Comparison of ENCODE assay signal across 1 cellular context in the genomic region with DNA sequence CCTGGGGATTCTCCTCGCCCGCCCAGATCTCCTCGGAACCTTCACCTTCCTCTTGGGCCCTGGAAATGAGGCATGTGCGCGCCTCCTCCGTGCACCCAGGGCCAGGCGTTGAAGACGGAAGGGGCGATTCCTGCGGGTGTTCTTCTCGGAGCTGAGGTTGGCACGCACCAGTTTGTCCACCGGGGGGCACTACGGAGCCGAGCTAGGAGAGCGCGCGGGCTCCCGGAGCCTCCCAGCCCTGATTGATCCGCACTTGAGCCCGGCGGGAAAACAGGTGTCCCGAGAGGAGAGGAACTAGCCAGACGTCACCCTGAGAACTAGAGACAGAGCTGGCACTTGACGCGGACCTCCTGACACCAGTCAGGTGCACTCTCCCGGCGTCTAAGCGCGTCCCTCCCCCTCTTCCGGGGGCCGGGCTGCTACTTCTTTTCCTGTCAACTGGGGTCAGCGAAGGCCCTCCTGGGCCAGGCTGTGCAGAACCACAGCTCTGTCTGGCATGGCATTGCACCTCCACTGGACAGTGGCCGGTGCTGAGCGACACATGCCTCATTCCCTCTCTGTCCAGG.
TF ChIP-seq lines count a peak whose summit lies in the region.

No MANE protein-coding gene starts in this region.

TF ChIP-seq in HepG2, 621 proteins besides CTCF, POLR2A, EP300 and RAD21 (continued from another document and continues in another):
- TF ChIP-seq, protein P1, sequence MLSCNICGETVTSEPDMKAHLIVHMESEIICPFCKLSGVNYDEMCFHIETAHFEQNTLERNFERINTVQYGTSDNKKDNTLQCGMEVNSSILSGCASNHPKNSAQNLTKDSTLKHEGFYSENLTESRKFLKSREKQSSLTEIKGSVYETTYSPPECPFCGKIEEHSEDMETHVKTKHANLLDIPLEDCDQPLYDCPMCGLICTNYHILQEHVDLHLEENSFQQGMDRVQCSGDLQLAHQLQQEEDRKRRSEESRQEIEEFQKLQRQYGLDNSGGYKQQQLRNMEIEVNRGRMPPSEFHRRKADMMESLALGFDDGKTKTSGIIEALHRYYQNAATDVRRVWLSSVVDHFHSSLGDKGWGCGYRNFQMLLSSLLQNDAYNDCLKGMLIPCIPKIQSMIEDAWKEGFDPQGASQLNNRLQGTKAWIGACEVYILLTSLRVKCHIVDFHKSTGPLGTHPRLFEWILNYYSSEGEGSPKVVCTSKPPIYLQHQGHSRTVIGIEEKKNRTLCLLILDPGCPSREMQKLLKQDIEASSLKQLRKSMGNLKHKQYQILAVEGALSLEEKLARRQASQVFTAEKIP (CRISPR knock-in tag; IDR thresholded peaks at IDR 0.05; ENCODE audit: borderline replicate concordance) = no peak
- TF ChIP-seq NR2F1 (CRISPR knock-in tag; IDR thresholded peaks at IDR 0.05) (peak in 1 of 2 experiments; percentile 17; a peak in 1 of 4 replicates), ZNF430 (CRISPR knock-in tag; IDR thresholded peaks at IDR 0.05) (no peak), ZNF749 (CRISPR knock-in tag; IDR thresholded peaks at IDR 0.05; ENCODE audit: borderline replicate concordance) (no peak), FLYWCH1 (CRISPR knock-in tag; IDR thresholded peaks at IDR 0.05) (no peak), BORCS8-MEF2B (CRISPR knock-in tag; IDR thresholded peaks at IDR 0.05) (no peak), ZNF431 (CRISPR knock-in tag; IDR thresholded peaks at IDR 0.05; ENCODE audit: borderline replicate concordance, low read depth) (no peak), KMT2A (CRISPR knock-in tag; IDR thresholded peaks at IDR 0.05) (no peak), ZFP37 (CRISPR knock-in tag; IDR thresholded peaks at IDR 0.05; ENCODE audit: borderline replicate concordance) (0 out of 2 replicates have a peak, but pooled peaks have one; percentile 25), NONO (IDR thresholded peaks at IDR 0.05) (no peak), NONO (CRISPR knock-in tag; conservative IDR thresholded peaks at IDR 0.05) (no peak), ONECUT2 (CRISPR knock-in tag; IDR thresholded peaks at IDR 0.05) (no peak), ZC3H13 (CRISPR knock-in tag; IDR thresholded peaks at IDR 0.05) (no peak), ZNF775 (CRISPR knock-in tag; IDR thresholded peaks at IDR 0.05; ENCODE audit: borderline replicate concordance) (no peak), ZNF724P (CRISPR knock-in tag; IDR thresholded peaks at IDR 0.05; ENCODE audit: borderline replicate concordance) (no peak), ZNF766 (CRISPR knock-in tag; IDR thresholded peaks at IDR 0.05; ENCODE audit: borderline replicate concordance) (no peak), ZNF274 (CRISPR knock-in tag; IDR thresholded peaks at IDR 0.05) (peak; percentile 76; the same call in 1 of the 2 replicates), HOXA7 (CRISPR knock-in tag; IDR thresholded peaks at IDR 0.05) (no peak), ZSCAN25 (CRISPR knock-in tag; IDR thresholded peaks at IDR 0.05) (peak; percentile 69), ZMAT3 (CRISPR knock-in tag; conservative IDR thresholded peaks at IDR 0.05) (no peak), NFIB (CRISPR knock-in tag; IDR thresholded peaks at IDR 0.05; ENCODE audit: borderline replicate concordance) (no peak), GABPB1 (CRISPR knock-in tag; IDR thresholded peaks at IDR 0.05) (peak; percentile 67), ZNF547 (CRISPR knock-in tag; IDR thresholded peaks at IDR 0.05) (peak; percentile 70), ZC3H4 (CRISPR knock-in tag; IDR thresholded peaks at IDR 0.05; ENCODE audit: borderline replicate concordance) (no peak), PRPF4 (IDR thresholded peaks at IDR 0.05; ENCODE audit: low read depth, low read length, poor library complexity, severe bottlenecking) (no peak), NFATC3 (CRISPR knock-in tag; IDR thresholded peaks at IDR 0.05) (0 out of 2 replicates have a peak, but pooled peaks have one; percentile 48), ZNF383 (CRISPR knock-in tag; IDR thresholded peaks at IDR 0.05; ENCODE audit: borderline replicate concordance) (no peak), POLR2AphosphoS5 (IDR thresholded peaks at IDR 0.05; ENCODE audit: low read depth, low read length) (no peak), SKI (IDR thresholded peaks at IDR 0.05; ENCODE audit: partially characterized antibody) (no peak), ZFP82 (CRISPR knock-in tag; IDR thresholded peaks at IDR 0.05; ENCODE audit: borderline replicate concordance) (no peak), RFX3 (CRISPR knock-in tag; IDR thresholded peaks at IDR 0.05) (no peak), TOE1 (CRISPR knock-in tag; IDR thresholded peaks at IDR 0.05) (no peak), ZZZ3 (CRISPR knock-in tag; IDR thresholded peaks at IDR 0.05; ENCODE audit: borderline replicate concordance) (no peak), KLF9 (CRISPR knock-in tag; IDR thresholded peaks at IDR 0.05; ENCODE audit: low read depth) (no peak), ZBTB21 (CRISPR knock-in tag; IDR thresholded peaks at IDR 0.05) (no peak), ZNF598 (CRISPR knock-in tag; IDR thresholded peaks at IDR 0.05; ENCODE audit: borderline replicate concordance) (peak; percentile 69; the same call in 1 of the 2 replicates), RCOR2 (CRISPR knock-in tag; IDR thresholded peaks at IDR 0.05) (no peak), ZNF562 (CRISPR knock-in tag; IDR thresholded peaks at IDR 0.05; ENCODE audit: borderline replicate concordance) (no peak), ZNF615 (CRISPR knock-in tag; IDR thresholded peaks at IDR 0.05; ENCODE audit: borderline replicate concordance) (no peak), ARNT (IDR thresholded peaks at IDR 0.05) (no peak), PAF1 (CRISPR knock-in tag; IDR thresholded peaks at IDR 0.05) (no peak), ZNF709 (CRISPR knock-in tag; IDR thresholded peaks at IDR 0.05) (peak; percentile 81; the same call in 1 of the 2 replicates)
- TF ChIP-seq, protein P2, sequence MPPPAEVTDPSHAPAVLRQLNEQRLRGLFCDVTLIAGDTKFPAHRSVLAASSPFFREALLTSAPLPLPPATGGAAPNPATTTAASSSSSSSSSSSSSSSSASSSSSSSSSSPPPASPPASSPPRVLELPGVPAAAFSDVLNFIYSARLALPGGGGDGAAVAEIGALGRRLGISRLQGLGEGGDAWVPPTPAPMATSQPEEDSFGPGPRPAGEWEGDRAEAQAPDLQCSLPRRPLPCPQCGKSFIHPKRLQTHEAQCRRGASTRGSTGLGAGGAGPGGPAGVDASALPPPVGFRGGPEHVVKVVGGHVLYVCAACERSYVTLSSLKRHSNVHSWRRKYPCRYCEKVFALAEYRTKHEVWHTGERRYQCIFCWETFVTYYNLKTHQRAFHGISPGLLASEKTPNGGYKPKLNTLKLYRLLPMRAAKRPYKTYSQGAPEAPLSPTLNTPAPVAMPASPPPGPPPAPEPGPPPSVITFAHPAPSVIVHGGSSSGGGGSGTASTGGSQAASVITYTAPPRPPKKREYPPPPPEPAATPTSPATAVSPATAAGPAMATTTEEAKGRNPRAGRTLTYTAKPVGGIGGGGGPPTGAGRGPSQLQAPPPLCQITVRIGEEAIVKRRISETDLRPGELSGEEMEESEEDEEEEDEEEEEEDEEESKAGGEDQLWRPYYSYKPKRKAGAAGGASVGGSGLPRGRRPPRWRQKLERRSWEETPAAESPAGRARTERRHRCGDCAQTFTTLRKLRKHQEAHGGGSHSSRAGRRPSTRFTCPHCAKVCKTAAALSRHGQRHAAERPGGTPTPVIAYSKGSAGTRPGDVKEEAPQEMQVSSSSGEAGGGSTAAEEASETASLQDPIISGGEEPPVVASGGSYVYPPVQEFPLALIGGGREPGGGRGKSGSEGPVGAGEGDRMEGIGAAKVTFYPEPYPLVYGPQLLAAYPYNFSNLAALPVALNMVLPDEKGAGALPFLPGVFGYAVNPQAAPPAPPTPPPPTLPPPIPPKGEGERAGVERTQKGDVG (CRISPR knock-in tag; IDR thresholded peaks at IDR 0.05; ENCODE audit: borderline replicate concordance) = peak; percentile 45; the same call in 1 of the 2 replicates
- TF ChIP-seq, protein P3, sequence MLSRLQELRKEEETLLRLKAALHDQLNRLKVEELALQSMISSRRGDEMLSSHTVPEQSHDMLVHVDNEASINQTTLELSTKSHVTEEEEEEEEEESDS (CRISPR knock-in tag; IDR thresholded peaks at IDR 0.05; ENCODE audit: borderline replicate concordance) = no peak
- TF ChIP-seq, protein P4, sequence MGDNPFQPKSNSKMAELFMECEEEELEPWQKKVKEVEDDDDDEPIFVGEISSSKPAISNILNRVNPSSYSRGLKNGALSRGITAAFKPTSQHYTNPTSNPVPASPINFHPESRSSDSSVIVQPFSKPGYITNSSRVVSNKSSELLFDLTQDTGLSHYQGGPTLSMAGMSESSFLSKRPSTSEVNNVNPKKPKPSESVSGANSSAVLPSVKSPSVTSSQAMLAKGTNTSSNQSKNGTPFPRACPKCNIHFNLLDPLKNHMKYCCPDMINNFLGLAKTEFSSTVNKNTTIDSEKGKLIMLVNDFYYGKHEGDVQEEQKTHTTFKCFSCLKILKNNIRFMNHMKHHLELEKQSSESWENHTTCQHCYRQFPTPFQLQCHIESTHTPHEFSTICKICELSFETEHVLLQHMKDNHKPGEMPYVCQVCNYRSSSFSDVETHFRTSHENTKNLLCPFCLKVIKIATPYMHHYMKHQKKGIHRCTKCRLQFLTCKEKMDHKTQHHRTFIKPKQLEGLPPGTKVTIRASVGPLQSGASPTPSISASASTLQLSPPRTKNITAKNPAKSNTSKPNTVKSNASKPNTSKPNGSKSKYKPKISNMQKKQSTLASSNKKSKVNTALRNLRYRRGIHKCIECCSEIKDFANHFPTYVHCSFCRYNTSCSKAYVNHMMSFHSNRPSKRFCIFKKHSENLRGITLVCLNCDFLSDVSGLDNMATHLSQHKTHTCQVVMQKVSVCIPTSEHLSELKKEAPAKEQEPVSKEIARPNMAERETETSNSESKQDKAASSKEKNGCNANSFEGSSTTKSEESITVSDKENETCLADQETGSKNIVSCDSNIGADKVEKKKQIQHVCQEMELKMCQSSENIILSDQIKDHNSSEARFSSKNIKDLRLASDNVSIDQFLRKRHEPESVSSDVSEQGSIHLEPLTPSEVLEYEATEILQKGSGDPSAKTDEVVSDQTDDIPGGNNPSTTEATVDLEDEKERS (CRISPR knock-in tag; IDR thresholded peaks at IDR 0.05) = no peak
- TF ChIP-seq, protein P5, sequence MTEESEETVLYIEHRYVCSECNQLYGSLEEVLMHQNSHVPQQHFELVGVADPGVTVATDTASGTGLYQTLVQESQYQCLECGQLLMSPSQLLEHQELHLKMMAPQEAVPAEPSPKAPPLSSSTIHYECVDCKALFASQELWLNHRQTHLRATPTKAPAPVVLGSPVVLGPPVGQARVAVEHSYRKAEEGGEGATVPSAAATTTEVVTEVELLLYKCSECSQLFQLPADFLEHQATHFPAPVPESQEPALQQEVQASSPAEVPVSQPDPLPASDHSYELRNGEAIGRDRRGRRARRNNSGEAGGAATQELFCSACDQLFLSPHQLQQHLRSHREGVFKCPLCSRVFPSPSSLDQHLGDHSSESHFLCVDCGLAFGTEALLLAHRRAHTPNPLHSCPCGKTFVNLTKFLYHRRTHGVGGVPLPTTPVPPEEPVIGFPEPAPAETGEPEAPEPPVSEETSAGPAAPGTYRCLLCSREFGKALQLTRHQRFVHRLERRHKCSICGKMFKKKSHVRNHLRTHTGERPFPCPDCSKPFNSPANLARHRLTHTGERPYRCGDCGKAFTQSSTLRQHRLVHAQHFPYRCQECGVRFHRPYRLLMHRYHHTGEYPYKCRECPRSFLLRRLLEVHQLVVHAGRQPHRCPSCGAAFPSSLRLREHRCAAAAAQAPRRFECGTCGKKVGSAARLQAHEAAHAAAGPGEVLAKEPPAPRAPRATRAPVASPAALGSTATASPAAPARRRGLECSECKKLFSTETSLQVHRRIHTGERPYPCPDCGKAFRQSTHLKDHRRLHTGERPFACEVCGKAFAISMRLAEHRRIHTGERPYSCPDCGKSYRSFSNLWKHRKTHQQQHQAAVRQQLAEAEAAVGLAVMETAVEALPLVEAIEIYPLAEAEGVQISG (CRISPR knock-in tag; IDR thresholded peaks at IDR 0.05) = no peak
- TF ChIP-seq, protein P6, sequence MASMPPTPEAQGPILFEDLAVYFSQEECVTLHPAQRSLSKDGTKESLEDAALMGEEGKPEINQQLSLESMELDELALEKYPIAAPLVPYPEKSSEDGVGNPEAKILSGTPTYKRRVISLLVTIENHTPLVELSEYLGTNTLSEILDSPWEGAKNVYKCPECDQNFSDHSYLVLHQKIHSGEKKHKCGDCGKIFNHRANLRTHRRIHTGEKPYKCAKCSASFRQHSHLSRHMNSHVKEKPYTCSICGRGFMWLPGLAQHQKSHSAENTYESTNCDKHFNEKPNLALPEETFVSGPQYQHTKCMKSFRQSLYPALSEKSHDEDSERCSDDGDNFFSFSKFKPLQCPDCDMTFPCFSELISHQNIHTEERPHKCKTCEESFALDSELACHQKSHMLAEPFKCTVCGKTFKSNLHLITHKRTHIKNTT (CRISPR knock-in tag; IDR thresholded peaks at IDR 0.05) = no peak
- TF ChIP-seq, protein P7, sequence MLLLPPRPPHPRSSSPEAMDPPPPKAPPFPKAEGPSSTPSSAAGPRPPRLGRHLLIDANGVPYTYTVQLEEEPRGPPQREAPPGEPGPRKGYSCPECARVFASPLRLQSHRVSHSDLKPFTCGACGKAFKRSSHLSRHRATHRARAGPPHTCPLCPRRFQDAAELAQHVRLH (CRISPR knock-in tag; IDR thresholded peaks at IDR 0.05; ENCODE audit: borderline replicate concordance, low read depth) = 0 out of 2 replicates have a peak, but pooled peaks have one; percentile 56
- TF ChIP-seq, protein P8, sequence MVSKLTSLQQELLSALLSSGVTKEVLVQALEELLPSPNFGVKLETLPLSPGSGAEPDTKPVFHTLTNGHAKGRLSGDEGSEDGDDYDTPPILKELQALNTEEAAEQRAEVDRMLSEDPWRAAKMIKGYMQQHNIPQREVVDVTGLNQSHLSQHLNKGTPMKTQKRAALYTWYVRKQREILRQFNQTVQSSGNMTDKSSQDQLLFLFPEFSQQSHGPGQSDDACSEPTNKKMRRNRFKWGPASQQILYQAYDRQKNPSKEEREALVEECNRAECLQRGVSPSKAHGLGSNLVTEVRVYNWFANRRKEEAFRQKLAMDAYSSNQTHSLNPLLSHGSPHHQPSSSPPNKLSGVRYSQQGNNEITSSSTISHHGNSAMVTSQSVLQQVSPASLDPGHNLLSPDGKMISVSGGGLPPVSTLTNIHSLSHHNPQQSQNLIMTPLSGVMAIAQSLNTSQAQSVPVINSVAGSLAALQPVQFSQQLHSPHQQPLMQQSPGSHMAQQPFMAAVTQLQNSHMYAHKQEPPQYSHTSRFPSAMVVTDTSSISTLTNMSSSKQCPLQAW (CRISPR knock-in tag; IDR thresholded peaks at IDR 0.05) = peak; percentile 45; the same call in 1 of the 2 replicates
